In genomic region chr12:32201996-32202395, GRCh38 we compare ENCODE assay signal across 25 cellular contexts.
A peak's percentile ranks its signal among the peaks of the same experiment; 100 is the strongest.
DNase-seq lines count a peak whose midpoint lies in the region; TF ChIP-seq lines count a peak whose summit lies in the region.
"Had no signal": no experiment of that assay in that cellular context is flagged by ENCODE, and none has a peak within 500 bp of the region (broad histone marks: within the 10 kb centered on the region; RNA-seq: fewer than 3 reads in every experiment).

No MANE protein-coding gene starts in this region.

- no peaks in the 10 kb centered on the region for H3K27me3 ChIP-seq in WERI-Rb-1 (ENCODE audit: insufficient read depth, low read depth, severe bottlenecking)
- H3K27me3 ChIP-seq: MG63, neural progenitor cell had no signal

- H3K9me3 ChIP-seq in WERI-Rb-1 (ENCODE audit: severe bottlenecking): peaks cover 7% of the 10 kb centered on the region
- H3K9me3 ChIP-seq: MG63, psoas muscle, thoracic aorta had no signal

- no peak overlapping the region for H3K4me3 Mint-ChIP-seq in nephron progenitor cell
- H3K4me3 Mint-ChIP-seq: activated T-cell treated with anti-CD3 and anti-CD28 coated beads, Interleukin-2, amount 50 U/mL, for 24 hours; CD4-positive, alpha-beta T cell; dendritic cell treated with granulocyte-macrophage colony-stimulating factor and Interleukin-4, amounts not matched to agents 40 ng/mL and 50 ng/mL, for 4 days; neural progenitor cell had no signal

- H3K27ac ChIP-seq in WERI-Rb-1: no peak overlapping the region
- H3K27ac ChIP-seq: epithelial cell of prostate, neural progenitor cell, psoas muscle, thoracic aorta had no signal

- H3K4me3 ChIP-seq in WERI-Rb-1 (ENCODE audit: low read depth, low read length): no peak overlapping the region
- H3K4me3 ChIP-seq: MG63, neural progenitor cell, psoas muscle, smooth muscle cell, thoracic aorta had no signal

- TF ChIP-seq CTCF in nephron progenitor cell (IDR thresholded peaks at IDR 0.05): no peak
- TF ChIP-seq CTCF in GM20000 (IDR thresholded peaks at IDR 0.05; ENCODE audit: extremely low read depth, missing control alignments): no peak
- no peak for TF ChIP-seq CTCF in WERI-Rb-1 (IDR thresholded peaks at IDR 0.05; ENCODE audit: low read depth, low read length)

- H3K9me3 Mint-ChIP-seq in nephron progenitor cell: peaks cover 25% of the 10 kb centered on the region
- H3K9me3 Mint-ChIP-seq: activated T-cell treated with anti-CD3 and anti-CD28 coated beads, Interleukin-2, amount 50 U/mL, for 24 hours; CD4-positive, alpha-beta T cell; dendritic cell treated with granulocyte-macrophage colony-stimulating factor and Interleukin-4, amounts not matched to agents 40 ng/mL and 50 ng/mL, for 4 days had no signal

- peak overlapping the region; percentile 80 for H3K27ac Mint-ChIP-seq in nephron progenitor cell
- H3K27ac Mint-ChIP-seq: activated T-cell treated with anti-CD3 and anti-CD28 coated beads, Interleukin-2, amount 50 U/mL, for 24 hours; CD4-positive, alpha-beta T cell; dendritic cell treated with granulocyte-macrophage colony-stimulating factor and Interleukin-4, amounts not matched to agents 40 ng/mL and 50 ng/mL, for 4 days; neural progenitor cell had no signal

- DNase-seq in LHCN-M2 (ENCODE audit: low read depth) (peak; percentile 5), NCI-H2171 (lab: John Stamatoyannopoulos, UW) (peak; percentile 93), astrocyte of the hippocampus (ENCODE audit: low read depth, low spot score) (peak; percentile 39), nephron progenitor cell (no peak), SW 1271 (lab: John Stamatoyannopoulos, UW) (no peak), GM20000 (ENCODE audit: low spot score) (no peak), WERI-Rb-1 (no peak)
- DNase-seq: activated CD4-positive, alpha-beta T cell treated with anti-CD3 and anti-CD28 coated beads for 1 hour; activated naive CD4-positive, alpha-beta T cell treated with Interleukin-2 at 50 U/mL for 16 hours; activated T-cell treated with anti-CD3 and anti-CD28 coated beads, Interleukin-2, amount 50 U/mL, for 24 hours; amniotic stem cell; CD4-positive, alpha-beta T cell; DMS53; GF-D8; HCEC 1CT; MG63; NCI-H1436; stimulated activated CD4-positive, alpha-beta T cell treated with anti-CD3 and anti-CD28 coated beads, Interleukin-4, amount 100 ng/mL, for 1 hour; stimulated activated naive CD4-positive, alpha-beta T cell had no signal

- peaks cover 73% of the 10 kb centered on the region for H3K36me3 Mint-ChIP-seq in nephron progenitor cell (ENCODE audit: low read depth)

- H3K36me3 ChIP-seq in WERI-Rb-1: no peaks in the 10 kb centered on the region
- H3K36me3 ChIP-seq: neural progenitor cell, thoracic aorta had no signal

- H3K4me1 Mint-ChIP-seq in nephron progenitor cell: no peaks in the 10 kb centered on the region
- H3K4me1 Mint-ChIP-seq: neural progenitor cell had no signal

- H3K27me3 Mint-ChIP-seq in nephron progenitor cell (ENCODE audit: low read depth, poor library complexity): peaks cover 1% of the 10 kb centered on the region
- H3K27me3 Mint-ChIP-seq: activated T-cell treated with anti-CD3 and anti-CD28 coated beads, Interleukin-2, amount 50 U/mL, for 24 hours; CD4-positive, alpha-beta T cell; dendritic cell treated with granulocyte-macrophage colony-stimulating factor and Interleukin-4, amounts not matched to agents 40 ng/mL and 50 ng/mL, for 4 days had no signal

Comparison
In these comparisons a context has a peak if more than half of its experiments do, and no peak if none do; other contexts are left out.
1. DNase-seq: peak in LHCN-M2 (single experiment), NCI-H2171 (single experiment) and astrocyte of the hippocampus (single experiment); none in nephron progenitor cell (single experiment), SW 1271 (0 of 2), GM20000 (single experiment) and WERI-Rb-1 (single experiment).